Comparison of ENCODE assay signal across 19 cellular contexts in the genomic region with DNA sequence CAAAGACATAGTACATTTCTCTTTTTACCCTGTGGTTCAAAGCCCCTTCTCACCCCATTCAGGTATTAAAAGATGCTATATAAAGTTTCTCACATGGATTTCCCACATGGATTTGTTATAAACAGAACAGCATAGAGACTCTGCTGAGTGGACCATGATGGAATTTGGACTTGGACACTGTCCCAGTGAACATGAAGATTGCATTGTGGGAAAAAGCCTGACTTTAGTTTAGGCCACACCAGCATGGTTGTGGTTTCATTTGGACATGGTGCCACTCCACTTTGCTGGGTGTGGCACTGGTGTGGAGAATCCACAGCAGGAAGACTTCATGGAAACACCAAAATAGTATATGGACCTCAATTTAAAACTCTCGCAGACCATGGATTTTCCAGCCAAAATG.
DNase-seq lines count a peak whose midpoint lies in the region; ATAC-seq, FAIRE-seq and TF ChIP-seq lines count a peak whose summit lies in the region.
"Had no signal": no experiment of that assay in that cellular context is flagged by ENCODE, and none has a peak within 500 bp of the region (broad histone marks: within the 10 kb centered on the region; RNA-seq: fewer than 3 reads in every experiment).

No MANE protein-coding gene starts in this region.

- ATAC-seq in WTC11 (no peak), GM21447 (IDR thresholded peaks at IDR 0.05; ENCODE audit: unreplicated experiment) (no peak)
- ATAC-seq: body of pancreas; naive thymus-derived CD4-positive, alpha-beta T cell; psoas muscle; upper lobe of right lung had no signal

- CTCF ChIA-PET in WTC11 (lab: Charles Lee), result no interaction called here

- H3K27me3 Mint-ChIP-seq in WTC11 (ENCODE audit: low read depth), result no peaks in the 10 kb centered on the region
- H3K27me3 Mint-ChIP-seq: CD4-positive, alpha-beta T cell; naive thymus-derived CD4-positive, alpha-beta T cell had no signal

- peaks cover 8% of the 10 kb centered on the region for H3K36me3 Mint-ChIP-seq in WTC11

- POLR2A ChIA-PET in WTC11 (lab: Charles Lee), result no interaction called here

- TF ChIP-seq CTCF in WTC11 (IDR thresholded peaks at IDR 0.05) (no peak), foreskin fibroblast (IDR thresholded peaks at IDR 0.05; ENCODE audit: low read depth, low read length) (no peak)

- no peaks in the 10 kb centered on the region for H3K9me3 Mint-ChIP-seq in WTC11
- H3K9me3 Mint-ChIP-seq: activated T-helper 1 cell treated with anti-CD3 and anti-CD28 coated beads, Interleukin-12 subunit alpha, Interleukin-12 subunit beta, Interleukin-2, Interleukin-4 antibody, amounts not matched to agents 30 ng/mL and 10 ng/mL and 1 ng/mL, durations not matched to agents 14 hours and 24 hours and 36 hours; CD4-positive, alpha-beta T cell; naive thymus-derived CD4-positive, alpha-beta T cell had no signal

- H3K4me3 ChIP-seq in foreskin fibroblast (ENCODE audit: low read depth in 1 of 2, low read length in 2 of 2) (no peak overlapping the region), skeletal muscle cell (ENCODE audit: low read depth, low read length) (no peak overlapping the region)
- H3K4me3 ChIP-seq: body of pancreas, psoas muscle, upper lobe of right lung had no signal

- peak overlapping the region; percentile 69 for H3K27ac Mint-ChIP-seq in WTC11
- H3K27ac Mint-ChIP-seq: activated T-helper 1 cell treated with anti-CD3 and anti-CD28 coated beads, Interleukin-12 subunit alpha, Interleukin-12 subunit beta, Interleukin-2, Interleukin-4 antibody, amounts not matched to agents 30 ng/mL and 10 ng/mL and 1 ng/mL, durations not matched to agents 14 hours and 24 hours and 36 hours; CD4-positive, alpha-beta T cell; naive thymus-derived CD4-positive, alpha-beta T cell had no signal

- TF ChIP-seq POLR2A in GM12891 (IDR thresholded peaks at IDR 0.05; ENCODE audit: low read depth, low read length), result no peak

- no peak overlapping the region for H3K4me3 Mint-ChIP-seq in WTC11
- H3K4me3 Mint-ChIP-seq: activated T-helper 1 cell treated with anti-CD3 and anti-CD28 coated beads, Interleukin-12 subunit alpha, Interleukin-12 subunit beta, Interleukin-2, Interleukin-4 antibody, amounts not matched to agents 30 ng/mL and 10 ng/mL and 1 ng/mL, durations not matched to agents 14 hours and 24 hours and 36 hours; CD4-positive, alpha-beta T cell; naive thymus-derived CD4-positive, alpha-beta T cell had no signal

- DNase-seq in GM04503 (ENCODE audit: low read depth), result peak; percentile 73
- no peak for DNase-seq in WTC11 (ENCODE audit: low spot score)
- peak; percentile 64 to 86 for DNase-seq in foreskin fibroblast
- peak; percentile 40 for DNase-seq in skeletal muscle cell (ENCODE audit: low read depth)
- DNase-seq in GM12891 (ENCODE audit: insufficient read length, low spot score), result no peak
- DNase-seq in activated CD8-positive, alpha-beta memory T cell treated with anti-CD3 and anti-CD28 coated beads, Interleukin-2, amount 50 U/mL, for 48 hours, result no peak
- DNase-seq: activated CD4-positive, alpha-beta T cell treated with anti-CD3 and anti-CD28 coated beads, Interleukin-2, amount 50 U/mL, for 4 hours; body of pancreas; CD4-positive, alpha-beta T cell; glutamatergic neuron; kidney glomerular epithelial cell; naive thymus-derived CD4-positive, alpha-beta T cell; NCI-H1436 treated with DMSO at 0.1 percent for 48 hours; NCI-H748 treated with DMSO at 0.1 percent for 48 hours; psoas muscle; stimulated activated CD4-positive, alpha-beta T cell treated with anti-CD3 and anti-CD28 coated beads, Interleukin-4, amount 100 ng/mL, for 24 hours; upper lobe of right lung had no signal

- peaks cover 68% of the 10 kb centered on the region for H3K4me1 Mint-ChIP-seq in WTC11

- no peak for FAIRE-seq in GM12891 (lab: Jason Lieb, UNC)

TF ChIP-seq in WTC11, 78 proteins besides CTCF, POLR2A, EP300 and RAD21:
- no peak for TF ChIP-seq ZNF423 (CRISPR knock-in tag; IDR thresholded peaks at IDR 0.05)
- no peak for TF ChIP-seq KAT7 (CRISPR knock-in tag; IDR thresholded peaks at IDR 0.05; ENCODE audit: borderline replicate concordance)
- TF ChIP-seq ZNF219 (CRISPR knock-in tag; IDR thresholded peaks at IDR 0.05; ENCODE audit: borderline replicate concordance), result no peak

TF ChIP-seq in GM12891, 5 proteins besides CTCF, POLR2A, EP300 and RAD21:
- no peak for TF ChIP-seq POU2F2 (IDR thresholded peaks at IDR 0.05; ENCODE audit: low read depth, low read length)
- TF ChIP-seq TAF1 (IDR thresholded peaks at IDR 0.05; ENCODE audit: low read depth, low read length), result no peak
- TF ChIP-seq SPI1 (IDR thresholded peaks at IDR 0.05; ENCODE audit: low read depth, low read length), result no peak
- no peak for TF ChIP-seq POLR2AphosphoS5 (IDR thresholded peaks at IDR 0.05; ENCODE audit: low read depth, low read length)
- TF ChIP-seq PAX5 (IDR thresholded peaks at IDR 0.05; ENCODE audit: insufficient read depth, low read length, severe bottlenecking), result no peak

Comparison
In these comparisons a context has a peak if more than half of its experiments do, and no peak if none do; other contexts are left out.
1. DNase-seq: peak in GM04503 (single experiment), foreskin fibroblast (2 of 2) and skeletal muscle cell (single experiment); none in WTC11 (single experiment), GM12891 (single experiment) and activated CD8-positive, alpha-beta memory T cell treated with anti-CD3 and anti-CD28 coated beads, Interleukin-2, amount 50 U/mL, for 48 hours (single experiment).